Comparison of ENCODE assay signal across 23 cellular contexts in genomic region chr3:49781415-49782199, GRCh38. TPM values are rescaled to one million over a fixed set of nuclear protein-coding genes. Genes with fewer than 3 reads are reported as not detected.
A peak's percentile ranks its signal among the peaks of the same experiment; 100 is the strongest.
DNase-seq lines count a peak whose midpoint lies in the region; ATAC-seq and TF ChIP-seq lines count a peak whose summit lies in the region.
"Had no signal": no experiment of that assay in that cellular context is flagged by ENCODE, and none has a peak within 500 bp of the region (broad histone marks: within the 10 kb centered on the region; RNA-seq: fewer than 3 reads in every experiment).

No MANE protein-coding gene starts in this region.

- peaks cover 3% of the 10 kb centered on the region for H3K27me3 Mint-ChIP-seq in CD4-positive, CD25-positive, alpha-beta regulatory T cell
- peaks cover 2% of the 10 kb centered on the region for H3K27me3 Mint-ChIP-seq in GM23338 (ENCODE audit: insufficient read depth, low read depth, poor library complexity)
- H3K27me3 Mint-ChIP-seq in endodermal cell (ENCODE audit: insufficient read depth): no peaks in the 10 kb centered on the region
- no peaks in the 10 kb centered on the region for H3K27me3 Mint-ChIP-seq in neural progenitor cell (ENCODE audit: insufficient read depth, low read depth)
- H3K27me3 Mint-ChIP-seq in activated naive CD8-positive, alpha-beta T cell treated with anti-CD3 and anti-CD28 coated beads for 36 hours: no peaks in the 10 kb centered on the region
- H3K27me3 Mint-ChIP-seq: activated naive CD8-positive, alpha-beta T cell treated with anti-CD3 and anti-CD28 coated beads, Interleukin-2, amount 50 U/mL, for 24 hours had no signal

- H3K9ac ChIP-seq in endodermal cell (ENCODE audit: extremely low read depth, low read length, poor library complexity, severe bottlenecking): no peak overlapping the region
- no peak overlapping the region for H3K9ac ChIP-seq in neural progenitor cell
- H3K9ac ChIP-seq: parathyroid adenoma had no signal

- H3K4me3 Mint-ChIP-seq in CD4-positive, CD25-positive, alpha-beta regulatory T cell: peak overlapping the region in 3 of 4 donors; percentile 46 to 59 (median 46)
- no peak overlapping the region for H3K4me3 Mint-ChIP-seq in GM23338
- no peak overlapping the region for H3K4me3 Mint-ChIP-seq in endodermal cell
- H3K4me3 Mint-ChIP-seq in neural progenitor cell: peak overlapping the region; percentile 2
- H3K4me3 Mint-ChIP-seq in activated naive CD8-positive, alpha-beta T cell treated with anti-CD3 and anti-CD28 coated beads for 36 hours: no peak overlapping the region
- H3K4me3 Mint-ChIP-seq: activated naive CD8-positive, alpha-beta T cell treated with anti-CD3 and anti-CD28 coated beads, Interleukin-2, amount 50 U/mL, for 24 hours had no signal

- no peak overlapping the region for H3K4me2 ChIP-seq in GM23338
- no peak overlapping the region for H3K4me2 ChIP-seq in neural progenitor cell

- peaks cover 40% of the 10 kb centered on the region for H3K4me1 ChIP-seq in CD4-positive, CD25-positive, alpha-beta regulatory T cell (ENCODE audit: control insufficient read depth, insufficient read depth, low read length, poor library complexity, severe bottlenecking)
- peaks cover 7% of the 10 kb centered on the region for H3K4me1 ChIP-seq in GM23338 (ENCODE audit: insufficient read depth)
- H3K4me1 ChIP-seq in endodermal cell (ENCODE audit: control insufficient read depth, insufficient read depth, low read length): no peaks in the 10 kb centered on the region
- peaks cover 7% of the 10 kb centered on the region for H3K4me1 ChIP-seq in neural progenitor cell

- no peaks in the 10 kb centered on the region for H3K9me3 Mint-ChIP-seq in CD4-positive, CD25-positive, alpha-beta regulatory T cell
- H3K9me3 Mint-ChIP-seq in GM23338 (no peaks in the 10 kb centered on the region), endodermal cell (no peaks in the 10 kb centered on the region), neural progenitor cell (no peaks in the 10 kb centered on the region)
- no peaks in the 10 kb centered on the region for H3K9me3 Mint-ChIP-seq in activated naive CD8-positive, alpha-beta T cell treated with anti-CD3 and anti-CD28 coated beads for 36 hours
- H3K9me3 Mint-ChIP-seq: activated naive CD8-positive, alpha-beta T cell treated with anti-CD3 and anti-CD28 coated beads, Interleukin-2, amount 50 U/mL, for 24 hours had no signal

- H3K36me3 Mint-ChIP-seq in CD4-positive, CD25-positive, alpha-beta regulatory T cell: peaks cover 23% of the 10 kb centered on the region
- H3K36me3 Mint-ChIP-seq in GM23338 (ENCODE audit: low read depth): peaks cover 39% of the 10 kb centered on the region
- H3K36me3 Mint-ChIP-seq in endodermal cell (ENCODE audit: low read depth): peaks cover 41% of the 10 kb centered on the region
- H3K36me3 Mint-ChIP-seq in neural progenitor cell: peaks cover 29% of the 10 kb centered on the region
- H3K36me3 Mint-ChIP-seq in activated naive CD8-positive, alpha-beta T cell treated with anti-CD3 and anti-CD28 coated beads for 36 hours: peaks cover 30% of the 10 kb centered on the region

- H4K20me1 ChIP-seq in GM23338 (replicated peaks; ENCODE audit: insufficient read depth) (peaks cover 27% of the 10 kb centered on the region), neural progenitor cell (ENCODE audit: low read depth) (peaks cover 41% of the 10 kb centered on the region)

- no peaks in the 10 kb centered on the region for H3K9me2 ChIP-seq in GM23338 (ENCODE audit: insufficient read depth)

- no peak overlapping the region for H3K27ac ChIP-seq in CD4-positive, CD25-positive, alpha-beta regulatory T cell (ENCODE audit: insufficient read depth, low read length, poor library complexity, severe bottlenecking)
- H3K27ac ChIP-seq in GM23338 (ENCODE audit: low read depth): peak overlapping the region; percentile 84
- no peak overlapping the region for H3K27ac ChIP-seq in endodermal cell (ENCODE audit: low read depth, low read length)
- H3K27ac ChIP-seq in neural progenitor cell: peak overlapping the region; percentile 68
- H3K27ac ChIP-seq: parathyroid adenoma, tibial artery had no signal

- WGBS in endodermal cell (ENCODE audit: insufficient coverage in 1 of 2, insufficient read length in 1 of 2), 2 experiments: 90 to 92% methylated on average over 3 to 4 of the region's 5 CpGs

- H3K4me3 ChIP-seq in CD4-positive, CD25-positive, alpha-beta regulatory T cell (ENCODE audit: low read depth, low read length): no peak overlapping the region
- H3K4me3 ChIP-seq in GM23338 (no peak overlapping the region), endodermal cell (ENCODE audit: low read length) (no peak overlapping the region), neural progenitor cell (no peak overlapping the region)
- H3K4me3 ChIP-seq: tibial artery had no signal

- TF ChIP-seq CTCF in GM23338 (conservative IDR thresholded peaks at IDR 0.05; ENCODE audit: low read depth in 2 of 2) (no peak), endodermal cell (conservative IDR thresholded peaks at IDR 0.05) (no peak), neural progenitor cell (IDR thresholded peaks at IDR 0.05) (no peak)

- peaks cover 25% of the 10 kb centered on the region for H3K36me3 ChIP-seq in CD4-positive, CD25-positive, alpha-beta regulatory T cell (ENCODE audit: control insufficient read depth, insufficient read depth, low read length)
- H3K36me3 ChIP-seq in GM23338 (ENCODE audit: insufficient read depth): peaks cover 21% of the 10 kb centered on the region
- H3K36me3 ChIP-seq in endodermal cell (ENCODE audit: control insufficient read depth, insufficient read depth, low read length): peaks cover 46% of the 10 kb centered on the region
- no peaks in the 10 kb centered on the region for H3K36me3 ChIP-seq in neural progenitor cell

- H3F3A ChIP-seq in GM23338 (replicated peaks; ENCODE audit: low read depth) (0 out of 2 replicates have a peak, but pooled peaks cover 3% of the 10 kb centered on the region), neural progenitor cell (ENCODE audit: low read depth) (peaks cover 8% of the 10 kb centered on the region)

- no peak for DNase-seq in CD4-positive, CD25-positive, alpha-beta regulatory T cell
- DNase-seq in GM23338 (ENCODE audit: low spot score) (no peak), endodermal cell (no peak), neural progenitor cell (ENCODE audit: low spot score) (peak; percentile 51), NCI-H69 (lab: John Stamatoyannopoulos, UW) (no peak), superior temporal gyrus (ENCODE audit: extremely low spot score) (no peak)
- no peak for DNase-seq in activated naive CD8-positive, alpha-beta T cell treated with anti-CD3 and anti-CD28 coated beads for 36 hours
- DNase-seq: activated CD4-positive, CD25-positive, alpha-beta regulatory T cell treated with anti-CD3 and anti-CD28 coated beads, Interleukin-2, amount 50 U/mL, for 72 hours; activated naive CD8-positive, alpha-beta T cell treated with anti-CD3 and anti-CD28 coated beads, Interleukin-2, amount 50 U/mL, for 24 hours; DND-41; foreskin fibroblast; H7; hypothalamus; NCI-H1417; NCI-H510A treated with DMSO at 0.1 percent for 48 hours; stimulated activated naive CD4-positive, alpha-beta T cell treated with Interleukin-2 at 50 U/mL for 16 hours; T1000; tibial artery had no signal

- peaks cover 96% of the 10 kb centered on the region for H3K79me2 ChIP-seq in GM23338 (replicated peaks; ENCODE audit: insufficient read depth)
- peaks cover 97% of the 10 kb centered on the region for H3K79me2 ChIP-seq in neural progenitor cell (ENCODE audit: low read depth)

- no peak overlapping the region for H2AFZ ChIP-seq in GM23338
- H2AFZ ChIP-seq in neural progenitor cell (replicated peaks): no peak overlapping the region
- H2AFZ ChIP-seq: parathyroid adenoma had no signal

- no peaks in the 10 kb centered on the region for H3K9me3 ChIP-seq in CD4-positive, CD25-positive, alpha-beta regulatory T cell (ENCODE audit: control insufficient read depth in 2 of 2, low read length in 2 of 2)
- H3K9me3 ChIP-seq in endodermal cell (ENCODE audit: control insufficient read depth, low read length): no peaks in the 10 kb centered on the region
- no peaks in the 10 kb centered on the region for H3K9me3 ChIP-seq in neural progenitor cell (ENCODE audit: low read depth)
- H3K9me3 ChIP-seq: tibial artery had no signal

- peak overlapping the region in 1 of 3 donors; percentile 59 for H3K27ac Mint-ChIP-seq in CD4-positive, CD25-positive, alpha-beta regulatory T cell
- H3K27ac Mint-ChIP-seq in GM23338 (no peak overlapping the region; the same call in 1 of the 2 replicates), endodermal cell (peak overlapping the region; percentile 5), neural progenitor cell (peak overlapping the region; percentile 27)
- no peak overlapping the region for H3K27ac Mint-ChIP-seq in activated naive CD8-positive, alpha-beta T cell treated with anti-CD3 and anti-CD28 coated beads for 36 hours
- H3K27ac Mint-ChIP-seq: activated naive CD8-positive, alpha-beta T cell treated with anti-CD3 and anti-CD28 coated beads, Interleukin-2, amount 50 U/mL, for 24 hours had no signal

- H3K27me3 ChIP-seq in CD4-positive, CD25-positive, alpha-beta regulatory T cell (ENCODE audit: control insufficient read depth, insufficient read depth, low read length): no peaks in the 10 kb centered on the region
- H3K27me3 ChIP-seq in GM23338 (ENCODE audit: insufficient read depth): no peaks in the 10 kb centered on the region
- no peaks in the 10 kb centered on the region for H3K27me3 ChIP-seq in endodermal cell (ENCODE audit: control insufficient read depth, insufficient read depth, low read length, poor library complexity, severe bottlenecking)
- no peaks in the 10 kb centered on the region for H3K27me3 ChIP-seq in neural progenitor cell
- H3K27me3 ChIP-seq: tibial artery had no signal

- no peak for ATAC-seq in CD4-positive, CD25-positive, alpha-beta regulatory T cell (ENCODE audit: low read depth in 2 of 2)
- ATAC-seq in GM23338 (no peak), HG02571 (IDR thresholded peaks at IDR 0.05; ENCODE audit: unreplicated experiment) (no peak)
- ATAC-seq: activated naive CD8-positive, alpha-beta T cell treated with anti-CD3 and anti-CD28 coated beads, Interleukin-2, amount 50 U/mL, for 24 hours had no signal

- H3K4me1 Mint-ChIP-seq in CD4-positive, CD25-positive, alpha-beta regulatory T cell: peaks cover 13 to 70% (median 43%) of the 10 kb centered on the region in 4 donors
- peaks cover 7% of the 10 kb centered on the region for H3K4me1 Mint-ChIP-seq in GM23338
- H3K4me1 Mint-ChIP-seq in endodermal cell: peaks cover 7% of the 10 kb centered on the region
- H3K4me1 Mint-ChIP-seq in neural progenitor cell: peaks cover 32% of the 10 kb centered on the region
- peaks cover 46% of the 10 kb centered on the region for H3K4me1 Mint-ChIP-seq in activated naive CD8-positive, alpha-beta T cell treated with anti-CD3 and anti-CD28 coated beads for 36 hours

RNA-seq across cellular contexts. Expression of gene IP6K1, which starts 4.7 kb away (rescaled TPM):
- total RNA-seq in CD4-positive, CD25-positive, alpha-beta regulatory T cell: 61.5 TPM
- polyA plus RNA-seq in CD4-positive, CD25-positive, alpha-beta regulatory T cell: 10 to 100 TPM; 31.6 to 39.6 (median 32.2) TPM
- 35.5 and 38.4 TPM in 2 replicates for total RNA-seq in GM23338 (2014; rRNA removed; shearing (Covaris generic))
- polyA plus RNA-seq in GM23338 (2016; fragmentation: Nextera tagmentation; extraction: Ambion mirVana): 8.3 and 10.7 TPM in 2 replicates
- total RNA-seq in endodermal cell: 10 to 100 TPM; 45.8 to 49.8 TPM
- 32.6 TPM for polyA plus RNA-seq in endodermal cell (2013, experiment 1 of 2)
- polyA plus RNA-seq in endodermal cell (2013, experiment 2 of 2): 31.4 TPM
- 26.3 and 41.2 TPM in 2 replicates for total RNA-seq in neural progenitor cell (ENCODE audit: low replicate concordance)
- 10 to 100 TPM; 24.1 to 30.6 TPM for total RNA-seq in activated naive CD8-positive, alpha-beta T cell treated with anti-CD3 and anti-CD28 coated beads for 36 hours

RNA-seq across cellular contexts. Expression of gene CDHR4, which starts 18.1 kb away (rescaled TPM):
- 0.32 TPM for total RNA-seq in CD4-positive, CD25-positive, alpha-beta regulatory T cell
- not detected for polyA plus RNA-seq in CD4-positive, CD25-positive, alpha-beta regulatory T cell
- total RNA-seq in GM23338 (2014; rRNA removed; shearing (Covaris generic)): 0.24 TPM in 1 of 2 replicates, not detected in the other
- 0.26 and 0.28 TPM in 2 replicates for polyA plus RNA-seq in GM23338 (2016; fragmentation: Nextera tagmentation; extraction: Ambion mirVana)
- total RNA-seq in endodermal cell (not detected), neural progenitor cell (ENCODE audit: low replicate concordance) (0.12 TPM in 1 of 2 replicates, not detected in the other)
- polyA plus RNA-seq in endodermal cell (2013, experiment 1 of 2): not detected
- polyA plus RNA-seq in endodermal cell (2013, experiment 2 of 2): not detected
- under 1 TPM in 1 of 2 experiments, not detected in 1; 0.37 TPM for total RNA-seq in activated naive CD8-positive, alpha-beta T cell treated with anti-CD3 and anti-CD28 coated beads for 36 hours
- total RNA-seq: bronchial epithelial cell, dermis microvascular lymphatic vessel endothelial cell, H7, lung microvascular endothelial cell had no signal

RNA-seq across cellular contexts. Expression of gene INKA1, which starts 21.5 kb away (rescaled TPM):
- total RNA-seq in CD4-positive, CD25-positive, alpha-beta regulatory T cell: 1.2 TPM
- 1 to 10 TPM in 1 of 4 donors, under 1 TPM in 3; 0.62 to 1.0 (median 0.82) TPM for polyA plus RNA-seq in CD4-positive, CD25-positive, alpha-beta regulatory T cell
- 4.0 and 4.9 TPM in 2 replicates for total RNA-seq in GM23338 (2014; rRNA removed; shearing (Covaris generic))
- 3.7 and 5.0 TPM in 2 replicates for polyA plus RNA-seq in GM23338 (2016; fragmentation: Nextera tagmentation; extraction: Ambion mirVana)
- total RNA-seq in endodermal cell: not detected
- 1.9 TPM for polyA plus RNA-seq in endodermal cell (2013, experiment 1 of 2)
- polyA plus RNA-seq in endodermal cell (2013, experiment 2 of 2): 3.0 TPM
- 0.84 TPM in 1 of 2 replicates, not detected in the other for total RNA-seq in neural progenitor cell (ENCODE audit: low replicate concordance)
- 1 to 10 TPM; 1.2 to 1.5 TPM for total RNA-seq in activated naive CD8-positive, alpha-beta T cell treated with anti-CD3 and anti-CD28 coated beads for 36 hours

RNA-seq across cellular contexts. Expression of gene UBA7, which starts 32.1 kb away (rescaled TPM):
- total RNA-seq in CD4-positive, CD25-positive, alpha-beta regulatory T cell: 201 TPM
- polyA plus RNA-seq in CD4-positive, CD25-positive, alpha-beta regulatory T cell: 10 to 100 TPM; 30.6 to 41.8 (median 37.4) TPM
- total RNA-seq in GM23338 (2014; rRNA removed; shearing (Covaris generic)): 0.14 and 0.50 TPM in 2 replicates
- polyA plus RNA-seq in GM23338 (2016; fragmentation: Nextera tagmentation; extraction: Ambion mirVana): 0.40 and 0.50 TPM in 2 replicates
- 1 to 10 TPM; 1.0 to 3.4 TPM for total RNA-seq in endodermal cell
- 3.4 TPM for polyA plus RNA-seq in endodermal cell (2013, experiment 1 of 2)
- polyA plus RNA-seq in endodermal cell (2013, experiment 2 of 2): 3.6 TPM
- 0.47 and 4.3 TPM in 2 replicates for total RNA-seq in neural progenitor cell (ENCODE audit: low replicate concordance)
- total RNA-seq in activated naive CD8-positive, alpha-beta T cell treated with anti-CD3 and anti-CD28 coated beads for 36 hours: 10 to 100 TPM; 65.1 to 68.0 TPM

RNA-seq across cellular contexts. Expression of gene GMPPB, which starts 57.9 kb away (rescaled TPM):
- total RNA-seq in CD4-positive, CD25-positive, alpha-beta regulatory T cell: 32.1 TPM
- polyA plus RNA-seq in CD4-positive, CD25-positive, alpha-beta regulatory T cell: 10 to 100 TPM; 14.7 to 29.7 (median 16.9) TPM
- 29.4 and 36.1 TPM in 2 replicates for total RNA-seq in GM23338 (2014; rRNA removed; shearing (Covaris generic))
- 7.8 and 10.2 TPM in 2 replicates for polyA plus RNA-seq in GM23338 (2016; fragmentation: Nextera tagmentation; extraction: Ambion mirVana)
- total RNA-seq in endodermal cell (10 to 100 TPM; 35.5 to 38.2 TPM), neural progenitor cell (ENCODE audit: low replicate concordance) (10.6 and 18.8 TPM in 2 replicates)
- 20.3 TPM for polyA plus RNA-seq in endodermal cell (2013, experiment 1 of 2)
- 19.3 TPM for polyA plus RNA-seq in endodermal cell (2013, experiment 2 of 2)
- 10 to 100 TPM; 43.0 to 43.6 TPM for total RNA-seq in activated naive CD8-positive, alpha-beta T cell treated with anti-CD3 and anti-CD28 coated beads for 36 hours

Comparison
In these comparisons a context has a peak if more than half of its experiments do, and no peak if none do; other contexts are left out.
1. H3K27ac ChIP-seq: peak in GM23338 (single experiment) and neural progenitor cell (single experiment); none in CD4-positive, CD25-positive, alpha-beta regulatory T cell (single experiment) and endodermal cell (single experiment).
2. H3K27ac Mint-ChIP-seq: peak in endodermal cell (single experiment) and neural progenitor cell (single experiment); none in GM23338 (single experiment) and activated naive CD8-positive, alpha-beta T cell treated with anti-CD3 and anti-CD28 coated beads for 36 hours (single experiment).
3. H3K4me3 Mint-ChIP-seq: peak in CD4-positive, CD25-positive, alpha-beta regulatory T cell (3 of 4) and neural progenitor cell (single experiment); none in GM23338 (single experiment), endodermal cell (single experiment) and activated naive CD8-positive, alpha-beta T cell treated with anti-CD3 and anti-CD28 coated beads for 36 hours (single experiment).